ENCODE assay signal across 8 cellular contexts in genomic region chr12:119176267-119177055, GRCh38. TPM values are rescaled to one million over a fixed set of nuclear protein-coding genes. Genes with fewer than 3 reads are reported as not detected.
DNase-seq lines count a peak whose midpoint lies in the region; ATAC-seq and TF ChIP-seq lines count a peak whose summit lies in the region.

No MANE protein-coding gene starts in this region.

- no peaks in the 10 kb centered on the region for H3K4me1 Mint-ChIP-seq in activated CD8-positive, alpha-beta memory T cell treated with anti-CD3 and anti-CD28 coated beads, Interleukin-2, amount 10 ng/mL, durations not matched to agents 7 days and 5 days

- intact Hi-C loops in dorsolateral prefrontal cortex (cut with DNase I): no loop called here
- intact Hi-C loops in aorta (cut with DNase I): loop anchor here (1.0 to 5.0 kb wide), 2 partner anchors 18 to 799 kb away; partner anchors contain the start of gene SUDS3 (in 1 of the 2)

- no peaks in the 10 kb centered on the region for H3K9me3 ChIP-seq in aorta (ENCODE audit: control insufficient read depth, low read length)

- no peaks in the 10 kb centered on the region for H3K36me3 ChIP-seq in mesendoderm (ENCODE audit: control insufficient read depth, insufficient read depth, low read length)
- H3K36me3 ChIP-seq in aorta (ENCODE audit: control insufficient read depth in 1 of 2, insufficient read depth in 2 of 2, low read length in 1 of 2): no peaks in the 10 kb centered on the region

- H3K27me3 Mint-ChIP-seq in activated CD8-positive, alpha-beta memory T cell treated with anti-CD3 and anti-CD28 coated beads, Interleukin-2, amount 10 ng/mL, durations not matched to agents 7 days and 5 days: no peaks in the 10 kb centered on the region

- no peak overlapping the region for H2AK5ac ChIP-seq in mesendoderm (ENCODE audit: low read length)

- H3K18ac ChIP-seq in mesendoderm (ENCODE audit: low read length): peak overlapping the region; percentile 54

- peaks cover 1% of the 10 kb centered on the region for H3K79me2 ChIP-seq in mesendoderm (ENCODE audit: control insufficient read depth, insufficient read depth, low read length)

- no peak overlapping the region for H3K27ac Mint-ChIP-seq in activated CD8-positive, alpha-beta memory T cell treated with anti-CD3 and anti-CD28 coated beads, Interleukin-2, amount 10 ng/mL, durations not matched to agents 7 days and 5 days

- no peak overlapping the region for H3K9ac ChIP-seq in mesendoderm (ENCODE audit: low read length)

- H3K9me3 Mint-ChIP-seq in activated CD8-positive, alpha-beta memory T cell treated with anti-CD3 and anti-CD28 coated beads, Interleukin-2, amount 10 ng/mL, durations not matched to agents 7 days and 5 days (ENCODE audit: low read depth): no peaks in the 10 kb centered on the region

- H3K23ac ChIP-seq in mesendoderm (ENCODE audit: low read length): no peak overlapping the region

- no peak overlapping the region for H2BK5ac ChIP-seq in mesendoderm (ENCODE audit: low read length)

- H4K5ac ChIP-seq in mesendoderm (ENCODE audit: low read length): no peak overlapping the region

- no peak overlapping the region for H4K8ac ChIP-seq in mesendoderm (ENCODE audit: low read depth, low read length)

- no peak overlapping the region for H2BK15ac ChIP-seq in mesendoderm (replicated peaks; ENCODE audit: low read depth)

- no CpG with 5 or more reads among the region's 21 CpGs for WGBS in mesendoderm (ENCODE audit: extremely low coverage, insufficient coverage, low lambda C conversion rate)
- 4 to 5% methylated on average over 21 of the region's 21 CpGs for WGBS in aorta, 2 donors

- no peak overlapping the region for H3K4me2 ChIP-seq in mesendoderm (ENCODE audit: low read length)

- no peak overlapping the region for H3K4ac ChIP-seq in mesendoderm (ENCODE audit: low read depth, low read length)

- H3K36me3 Mint-ChIP-seq in activated CD8-positive, alpha-beta memory T cell treated with anti-CD3 and anti-CD28 coated beads, Interleukin-2, amount 10 ng/mL, durations not matched to agents 7 days and 5 days: no peaks in the 10 kb centered on the region

- H3K56ac ChIP-seq in mesendoderm (ENCODE audit: low read length): peak overlapping the region; percentile 73

- H3K4me3 Mint-ChIP-seq in activated CD8-positive, alpha-beta memory T cell treated with anti-CD3 and anti-CD28 coated beads, Interleukin-2, amount 10 ng/mL, durations not matched to agents 7 days and 5 days: no peak overlapping the region

- H2BK120ac ChIP-seq in mesendoderm (ENCODE audit: low read depth, low read length): no peak overlapping the region

- peaks cover 1% of the 10 kb centered on the region for H3K79me1 ChIP-seq in mesendoderm (ENCODE audit: low read length)

- H3K4me1 ChIP-seq in mesendoderm (ENCODE audit: control insufficient read depth, low read depth, low read length) (peaks cover 19% of the 10 kb centered on the region), aorta (ENCODE audit: control insufficient read depth in 1 of 2, insufficient read depth in 2 of 2, low read length in 2 of 2) (no peaks in the 10 kb centered on the region)

- DNase-seq in DMS79 (lab: John Stamatoyannopoulos, UW) (peak; percentile 6), NCI-H446 (lab: John Stamatoyannopoulos, UW) (peak; percentile 31 to 66), dorsolateral prefrontal cortex (peak in 8 of 10 donors; percentile 53 to 89 (median 82)), mesendoderm (peak; percentile 91), aorta (peak; percentile 96 to 98)
- DNase-seq in activated CD8-positive, alpha-beta memory T cell treated with anti-CD3 and anti-CD28 coated beads, Interleukin-2, amount 10 ng/mL, durations not matched to agents 7 days and 5 days: no peak
- DNase-seq in stimulated activated CD4-positive, alpha-beta T cell treated with anti-CD3 and anti-CD28 coated beads, Interleukin-2, amount 100 ng/mL, for 48 hours: no peak

- H3K27me3 ChIP-seq in dorsolateral prefrontal cortex (peaks cover 0 to 42% (median 0%) of the 10 kb centered on the region in 45 donors), mesendoderm (ENCODE audit: insufficient read depth, low read length, poor library complexity) (no peaks in the 10 kb centered on the region), aorta (ENCODE audit: control insufficient read depth in 1 of 2, insufficient read depth in 2 of 2, low read length in 1 of 2) (no peaks in the 10 kb centered on the region)

- peak overlapping the region in 54 of 59 donors; percentile 9 to 97 (median 72) for H3K27ac ChIP-seq in dorsolateral prefrontal cortex
- no peak overlapping the region for H3K27ac ChIP-seq in mesendoderm (ENCODE audit: low read depth, low read length)
- peak overlapping the region; percentile 98 to 100 for H3K27ac ChIP-seq in aorta (ENCODE audit: low read depth in 1 of 2, low read length in 2 of 2)

- CTCF ChIA-PET in activated CD8-positive, alpha-beta memory T cell treated with anti-CD3 and anti-CD28 coated beads, Interleukin-2, amount 10 ng/mL, durations not matched to agents 7 days and 5 days (lab: Charles Lee): no interaction called here

- H3K4me3 ChIP-seq in dorsolateral prefrontal cortex (peak overlapping the region in 55 of 59 donors; percentile 1 to 61 (median 42)), mesendoderm (ENCODE audit: low read length) (no peak overlapping the region), aorta (ENCODE audit: low read length in 2 of 2) (peak overlapping the region; percentile 42 to 69)

- no peak for TF ChIP-seq CTCF in dorsolateral prefrontal cortex (IDR thresholded peaks at IDR 0.05 in 54 of 56, conservative IDR thresholded peaks at IDR 0.05 in 2 of 56; ENCODE audit: low read depth in 1 of 56, partially characterized antibody in 56 of 56)

- ATAC-seq in aorta (ENCODE audit: low FRiP score): peak; percentile 84
- no peak for ATAC-seq in HG03521 (IDR thresholded peaks at IDR 0.05; ENCODE audit: unreplicated experiment)
- no peak for ATAC-seq in activated CD8-positive, alpha-beta memory T cell treated with anti-CD3 and anti-CD28 coated beads, Interleukin-2, amount 10 ng/mL, durations not matched to agents 7 days and 5 days

RNA-seq across cellular contexts. Expression of gene HSPB8, which starts 2.3 kb away (rescaled TPM):
- total RNA-seq in dorsolateral prefrontal cortex (100 to 1,000 TPM in 112 of 120 experiments, 10 to 100 TPM in 8; 76.6 to 246 (median 132) TPM), aorta (100 to 1,000 TPM in 1 of 2 donors, 10 to 100 TPM in 1; 88.4 to 381 TPM)
- 13.5 TPM for polyA plus RNA-seq in mesendoderm (2013, experiment 1 of 2)
- polyA plus RNA-seq in mesendoderm (2013, experiment 2 of 2): 14.3 TPM
- 10 to 100 TPM; 49.0 to 99.4 TPM for polyA plus RNA-seq in aorta
- not detected for total RNA-seq in activated CD8-positive, alpha-beta memory T cell treated with anti-CD3 and anti-CD28 coated beads, Interleukin-2, amount 10 ng/mL, durations not matched to agents 7 days and 5 days

Comparison
In these comparisons a context has a peak if more than half of its experiments do, and no peak if none do; other contexts are left out.
1. DNase-seq: peak in DMS79 (single experiment), NCI-H446 (2 of 2), dorsolateral prefrontal cortex (8 of 10), mesendoderm (single experiment) and aorta (2 of 2); none in activated CD8-positive, alpha-beta memory T cell treated with anti-CD3 and anti-CD28 coated beads, Interleukin-2, amount 10 ng/mL, durations not matched to agents 7 days and 5 days (single experiment) and stimulated activated CD4-positive, alpha-beta T cell treated with anti-CD3 and anti-CD28 coated beads, Interleukin-2, amount 100 ng/mL, for 48 hours (0 of 2).
2. RNA of gene HSPB8, which starts 2.3 kb away (total RNA-seq): 88.4 to 381 TPM in aorta and 76.6 to 246 TPM in dorsolateral prefrontal cortex; not detected in activated CD8-positive, alpha-beta memory T cell treated with anti-CD3 and anti-CD28 coated beads, Interleukin-2, amount 10 ng/mL, durations not matched to agents 7 days and 5 days; every median in the first group is over 10 times any median in the second.
3. intact Hi-C loops: an anchor here in aorta (1.0 to 5.0 kb wide); none called in dorsolateral prefrontal cortex.